Comparison of ENCODE assay signal across 10 cellular contexts in genomic region chr3:94162700-94163099, GRCh38.
DNase-seq lines count a peak whose midpoint lies in the region; ATAC-seq and TF ChIP-seq lines count a peak whose summit lies in the region.
"Had no signal": no experiment of that assay in that cellular context is flagged by ENCODE, and none has a peak within 500 bp of the region (broad histone marks: within the 10 kb centered on the region; RNA-seq: fewer than 3 reads in every experiment).

No MANE protein-coding gene starts in this region.

- no peak for TF ChIP-seq EP300 in Ishikawa (IDR thresholded peaks at IDR 0.05; ENCODE audit: borderline replicate concordance)

- peak; percentile 75 for DNase-seq in EL
- DNase-seq in activated effector memory CD4-positive, alpha-beta T cell treated with anti-CD3 and anti-CD28 coated beads, Interleukin-2, amount 50 U/mL, for 16 hours, result no peak
- no peak for DNase-seq in stimulated activated naive CD4-positive, alpha-beta T cell (lab: John Stamatoyannopoulos, UW)
- DNase-seq: spleen, upper lobe of right lung had no signal

- no peak for TF ChIP-seq RAD21 in Ishikawa (IDR thresholded peaks at IDR 0.05; ENCODE audit: low read depth)

- ATAC-seq in GM21619 (IDR thresholded peaks at IDR 0.05; ENCODE audit: unreplicated experiment) (peak; percentile 74), esophagus mucosa (peak; percentile 95), GM19324 (IDR thresholded peaks at IDR 0.05; ENCODE audit: low FRiP score, unreplicated experiment) (no peak), GM18517 (IDR thresholded peaks at IDR 0.05; ENCODE audit: unreplicated experiment) (no peak)
- ATAC-seq: upper lobe of right lung had no signal

TF ChIP-seq in Ishikawa, 13 proteins besides CTCF, POLR2A, EP300 and RAD21:
- TF ChIP-seq FOXM1 (IDR thresholded peaks at IDR 0.05; ENCODE audit: borderline replicate concordance, low read depth) (no peak), USF1 (IDR thresholded peaks at IDR 0.05) (peak; percentile 80)

Comparison
In these comparisons a context has a peak if more than half of its experiments do, and no peak if none do; other contexts are left out.
1. ATAC-seq: peak in GM21619 (single experiment) and esophagus mucosa (single experiment); none in GM19324 (single experiment) and GM18517 (single experiment).